In the genomic region with DNA sequence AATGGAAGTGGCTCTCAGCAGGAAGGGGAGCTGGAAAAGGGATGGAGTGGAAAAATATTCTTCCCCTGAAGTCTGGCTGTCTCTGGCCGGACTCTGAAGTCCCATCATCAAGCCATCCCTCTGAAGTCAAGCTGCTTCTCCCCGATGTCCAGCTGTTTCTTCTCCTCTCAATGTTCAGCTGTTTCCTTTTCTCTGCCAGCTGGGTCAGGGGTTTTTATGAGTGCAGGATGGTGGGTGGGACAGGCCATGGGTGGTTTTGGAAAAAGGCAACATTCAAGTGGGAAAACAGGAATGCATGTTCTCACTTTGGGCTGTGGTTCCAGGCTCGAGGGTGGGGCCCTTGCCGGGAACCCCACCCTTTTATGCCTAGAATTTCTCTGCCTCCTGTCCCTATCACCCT, we compare ENCODE assay signal across 22 cellular contexts. TPM values are rescaled to one million over a fixed set of nuclear protein-coding genes. Genes with fewer than 3 reads are reported as not detected.
"Had no signal": no experiment of that assay in that cellular context is flagged by ENCODE, and none has a peak within 500 bp of the region (broad histone marks: within the 10 kb centered on the region; RNA-seq: fewer than 3 reads in every experiment).

No MANE protein-coding gene starts in this region.

- DNase-seq: KBM-7, MG63, NCI-H1092, NCI-H1105 treated with DMSO at 0.1 percent for 48 hours, NCI-H1417 treated with DMSO at 0.1 percent for 48 hours, NCI-H146, NCI-H1694 treated with DMSO at 0.1 percent for 48 hours, NCI-H1930, NCI-H2081, NCI-H2107, NCI-H226, NCI-H446, NCI-H510A, NCI-H524 treated with DMSO at 0.1 percent for 48 hours, NCI-H69, NCI-H774, Right ventricle myocardium superior, RPMI8226, SIG-M5, SK-N-SH, SW 1271 had no signal

RNA-seq across cellular contexts. Expression of a gene that starts 48.4 kb away (rescaled TPM):
- total RNA-seq: HT-29 had no signal
